2 cellular contexts compared by ENCODE assay signal in the genomic region with DNA sequence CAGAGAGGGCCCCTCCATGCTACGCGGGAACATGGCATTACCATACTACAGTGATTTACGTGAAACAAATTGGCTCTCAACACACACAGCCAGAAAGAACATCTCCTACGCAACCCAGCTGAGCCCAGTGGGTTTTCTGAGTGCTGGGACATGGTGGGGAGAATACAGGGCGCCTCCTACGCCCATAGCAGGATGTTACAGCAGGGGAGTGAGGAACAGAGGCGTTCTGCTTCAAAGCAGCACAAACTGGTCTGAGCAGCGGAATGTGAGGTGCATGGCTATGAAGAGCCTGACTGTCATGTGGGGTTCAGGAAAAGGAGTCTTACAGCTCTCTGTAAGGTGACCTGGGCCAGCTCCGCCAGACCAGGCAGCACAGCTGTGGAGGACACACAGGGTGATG.
TF ChIP-seq lines count a peak whose summit lies in the region.

No MANE protein-coding gene starts in this region.

TF ChIP-seq in GM23338, 12 proteins besides CTCF, POLR2A, EP300 and RAD21 (continued from another document):
- no peak for TF ChIP-seq JUNB (IDR thresholded peaks at IDR 0.05; ENCODE audit: unreplicated experiment)
- TF ChIP-seq ZNF331 (CRISPR knock-in tag; IDR thresholded peaks at IDR 0.05; ENCODE audit: low read depth) = no peak
- TF ChIP-seq EZH2phosphoT487 (IDR thresholded peaks at IDR 0.05; ENCODE audit: unreplicated experiment) = no peak
- no peak for TF ChIP-seq STAT1 (IDR thresholded peaks at IDR 0.05; ENCODE audit: unreplicated experiment)
- TF ChIP-seq, protein P1, sequence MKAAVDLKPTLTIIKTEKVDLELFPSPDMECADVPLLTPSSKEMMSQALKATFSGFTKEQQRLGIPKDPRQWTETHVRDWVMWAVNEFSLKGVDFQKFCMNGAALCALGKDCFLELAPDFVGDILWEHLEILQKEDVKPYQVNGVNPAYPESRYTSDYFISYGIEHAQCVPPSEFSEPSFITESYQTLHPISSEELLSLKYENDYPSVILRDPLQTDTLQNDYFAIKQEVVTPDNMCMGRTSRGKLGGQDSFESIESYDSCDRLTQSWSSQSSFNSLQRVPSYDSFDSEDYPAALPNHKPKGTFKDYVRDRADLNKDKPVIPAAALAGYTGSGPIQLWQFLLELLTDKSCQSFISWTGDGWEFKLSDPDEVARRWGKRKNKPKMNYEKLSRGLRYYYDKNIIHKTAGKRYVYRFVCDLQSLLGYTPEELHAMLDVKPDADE (IDR thresholded peaks at IDR 0.05) = no peak
- TF ChIP-seq, protein P2, sequence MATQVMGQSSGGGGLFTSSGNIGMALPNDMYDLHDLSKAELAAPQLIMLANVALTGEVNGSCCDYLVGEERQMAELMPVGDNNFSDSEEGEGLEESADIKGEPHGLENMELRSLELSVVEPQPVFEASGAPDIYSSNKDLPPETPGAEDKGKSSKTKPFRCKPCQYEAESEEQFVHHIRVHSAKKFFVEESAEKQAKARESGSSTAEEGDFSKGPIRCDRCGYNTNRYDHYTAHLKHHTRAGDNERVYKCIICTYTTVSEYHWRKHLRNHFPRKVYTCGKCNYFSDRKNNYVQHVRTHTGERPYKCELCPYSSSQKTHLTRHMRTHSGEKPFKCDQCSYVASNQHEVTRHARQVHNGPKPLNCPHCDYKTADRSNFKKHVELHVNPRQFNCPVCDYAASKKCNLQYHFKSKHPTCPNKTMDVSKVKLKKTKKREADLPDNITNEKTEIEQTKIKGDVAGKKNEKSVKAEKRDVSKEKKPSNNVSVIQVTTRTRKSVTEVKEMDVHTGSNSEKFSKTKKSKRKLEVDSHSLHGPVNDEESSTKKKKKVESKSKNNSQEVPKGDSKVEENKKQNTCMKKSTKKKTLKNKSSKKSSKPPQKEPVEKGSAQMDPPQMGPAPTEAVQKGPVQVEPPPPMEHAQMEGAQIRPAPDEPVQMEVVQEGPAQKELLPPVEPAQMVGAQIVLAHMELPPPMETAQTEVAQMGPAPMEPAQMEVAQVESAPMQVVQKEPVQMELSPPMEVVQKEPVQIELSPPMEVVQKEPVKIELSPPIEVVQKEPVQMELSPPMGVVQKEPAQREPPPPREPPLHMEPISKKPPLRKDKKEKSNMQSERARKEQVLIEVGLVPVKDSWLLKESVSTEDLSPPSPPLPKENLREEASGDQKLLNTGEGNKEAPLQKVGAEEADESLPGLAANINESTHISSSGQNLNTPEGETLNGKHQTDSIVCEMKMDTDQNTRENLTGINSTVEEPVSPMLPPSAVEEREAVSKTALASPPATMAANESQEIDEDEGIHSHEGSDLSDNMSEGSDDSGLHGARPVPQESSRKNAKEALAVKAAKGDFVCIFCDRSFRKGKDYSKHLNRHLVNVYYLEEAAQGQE (IDR thresholded peaks at IDR 0.05; ENCODE audit: unreplicated experiment) = no peak

TF ChIP-seq in K562, 482 proteins besides CTCF, POLR2A, EP300 and RAD21:
- TF ChIP-seq NR2C2 (CRISPR knock-in tag; IDR thresholded peaks at IDR 0.05) (no peak), NR2C2 (tag; IDR thresholded peaks at IDR 0.05) (no peak), KLF16 (IDR thresholded peaks at IDR 0.05) (peak; percentile 80)
